18 cellular contexts compared by ENCODE assay signal in the genomic region with DNA sequence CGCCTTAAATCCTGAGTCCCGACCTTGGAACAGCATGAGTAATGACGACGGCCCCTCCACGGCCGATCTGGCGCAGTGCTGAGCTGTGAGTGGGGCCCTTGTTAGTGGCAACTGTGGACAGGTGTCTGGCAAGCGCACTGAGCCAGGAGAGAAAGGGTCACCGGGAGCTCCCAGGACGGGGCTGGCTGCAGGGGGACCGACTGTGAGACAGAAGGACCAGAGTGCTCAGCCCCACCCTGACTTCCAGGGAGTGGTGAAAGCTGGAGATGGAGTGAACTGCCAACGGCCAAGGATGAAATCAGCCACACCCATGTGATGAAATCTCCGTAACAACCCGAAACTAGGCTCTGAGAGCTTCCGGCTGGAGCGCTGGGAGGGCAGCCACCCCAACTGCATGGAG.
"Had no signal": no experiment of that assay in that cellular context is flagged by ENCODE, and none has a peak within 500 bp of the region (broad histone marks: within the 10 kb centered on the region; RNA-seq: fewer than 3 reads in every experiment).

No MANE protein-coding gene starts in this region.

- H3K27ac ChIP-seq: esophagus muscularis mucosa, gastroesophageal sphincter, heart left ventricle, left ventricle myocardium inferior, neutrophil, parathyroid adenoma, thyroid gland, uterus had no signal

- H3K4me3 ChIP-seq: esophagus muscularis mucosa, gastroesophageal sphincter, heart left ventricle, left ventricle myocardium inferior, thyroid gland, uterus had no signal

- ATAC-seq: activated CD8-positive, alpha-beta T cell treated with anti-CD3 and anti-CD28 coated beads, Interleukin-2, amount 10 ng/mL, durations not matched to agents 7 days and 5 days; gastroesophageal sphincter; heart left ventricle; naive thymus-derived CD8-positive, alpha-beta T cell; stimulated activated naive B cell treated with anti-CD40 and anti-IgM and Interleukin-4, amounts not matched to agents 10 μg/mL and 1 μg/mL and 100 μg/mL, for 72 hours had no signal

- DNase-seq: activated CD4-positive, alpha-beta T cell treated with anti-CD3 and anti-CD28 coated beads, Interleukin-2, amount 10 ng/mL, durations not matched to agents 7 days and 5 days; activated CD8-positive, alpha-beta T cell treated with anti-CD3 and anti-CD28 coated beads, Interleukin-2, amount 10 ng/mL, durations not matched to agents 7 days and 5 days; activated naive CD4-positive, alpha-beta T cell treated with anti-CD3 and anti-CD28 coated beads, Interleukin-2, amount 50 U/mL, for 16 hours; amniotic stem cell; effector CD8-positive, alpha-beta T cell; left ventricle myocardium inferior; mesendoderm; naive thymus-derived CD8-positive, alpha-beta T cell; stimulated activated naive B cell treated with anti-CD40 and anti-IgM and Interleukin-4, amounts not matched to agents 10 μg/mL and 1 μg/mL and 100 μg/mL, for 72 hours; T-helper 1 cell; T-helper 9 cell; thyroid gland; uterus had no signal

- H3K36me3 ChIP-seq: esophagus muscularis mucosa, gastroesophageal sphincter, heart left ventricle, left ventricle myocardium inferior, thyroid gland, uterus had no signal

- H3K9me3 ChIP-seq: neutrophil, thyroid gland, uterus had no signal

- H3K4me1 ChIP-seq: esophagus muscularis mucosa, gastroesophageal sphincter, heart left ventricle, left ventricle myocardium inferior, parathyroid adenoma, thyroid gland, uterus had no signal

- H3K27me3 ChIP-seq: heart left ventricle, neutrophil, thyroid gland, uterus had no signal
